ENCODE assay signal across 8 cellular contexts in genomic region chr2:53961478-53962216, GRCh38. TPM values are rescaled to one million over a fixed set of nuclear protein-coding genes. Genes with fewer than 3 reads are reported as not detected.
A peak's percentile ranks its signal among the peaks of the same experiment; 100 is the strongest.
DNase-seq lines count a peak whose midpoint lies in the region; ATAC-seq and TF ChIP-seq lines count a peak whose summit lies in the region.
"Not testable (repeated sequence)": the region's sequence is repeated elsewhere in the genome, so short reads cannot be mapped to it uniquely, and the experiment has no call there.

No MANE protein-coding gene starts in this region.

- CTCF ChIA-PET in mammary epithelial cell (lab: Charles Lee; ENCODE audit: low non-redundant PET) = not testable (repeated sequence)

- H3K4me2 ChIP-seq in BLaER1 = peak overlapping the region; percentile 63
- peak overlapping the region; percentile 74 for H3K4me2 ChIP-seq in mammary epithelial cell (ENCODE audit: insufficient read depth, low read depth, low read length)

- H3K27me3 ChIP-seq in BLaER1; HL-60 (ENCODE audit: insufficient read depth, poor library complexity, severe bottlenecking); RWPE2 (ENCODE audit: insufficient read depth, poor library complexity, severe bottlenecking); mammary epithelial cell (ENCODE audit: insufficient read depth, low read length); foreskin keratinocyte; left lung; spleen (replicated peaks in 1 of 7): not testable (repeated sequence)

- H3K9ac ChIP-seq in BLaER1; mammary epithelial cell (ENCODE audit: insufficient read depth, low read length): not testable (repeated sequence)

- H3K4me1 ChIP-seq in BLaER1 = peaks cover 49% of the 10 kb centered on the region
- peaks cover 35% of the 10 kb centered on the region for H3K4me1 ChIP-seq in RWPE2 (ENCODE audit: insufficient read depth, poor library complexity, severe bottlenecking)
- peaks cover 33% of the 10 kb centered on the region for H3K4me1 ChIP-seq in mammary epithelial cell (ENCODE audit: insufficient read depth, low read length)
- peaks cover 24% of the 10 kb centered on the region for H3K4me1 ChIP-seq in foreskin keratinocyte
- peaks cover 14 to 46% of the 10 kb centered on the region in 2 donors for H3K4me1 ChIP-seq in left lung
- H3K4me1 ChIP-seq in spleen = peaks cover 22 to 98% (median 60%) of the 10 kb centered on the region in 6 donors

- 0 out of 2 replicates have a peak overlapping the region, but pooled peaks have one; percentile 11 for H3K4me3 ChIP-seq in BLaER1
- not testable (repeated sequence) for H3K4me3 ChIP-seq in HL-60 (replicated peaks; ENCODE audit: insufficient read depth, low read length); RWPE2 (ENCODE audit: severe bottlenecking); left lung
- peak overlapping the region in 2 of 3 experiments; percentile 23 to 49 for H3K4me3 ChIP-seq in mammary epithelial cell (replicated peaks in 1 of 3; ENCODE audit: insufficient read depth in 1 of 3, low read depth in 2 of 3, low read length in 3 of 3)
- peak overlapping the region in 1 of 8 donors; percentile 28 for H3K4me3 ChIP-seq in spleen

- peaks cover 100% of the 10 kb centered on the region for H3K79me2 ChIP-seq in mammary epithelial cell (ENCODE audit: insufficient read depth, low read length)

- not testable (repeated sequence) for H3K9me3 Mint-ChIP-seq in neural crest cell

- intact Hi-C loops in mammary epithelial cell (cut with micrococcal nuclease); left lung (cut with DNase I): not testable (repeated sequence)
- intact Hi-C loops in spleen (cut with DNase I; ENCODE audit: low total_unique reads) = loop anchor here (10.0 kb wide), 1 partner anchor 133 kb away; no protein-coding TSS in a partner anchor

- DNase-seq in HL-60 (ENCODE audit: low read depth in 1 of 2, low spot score in 1 of 2); RWPE2 (ENCODE audit: low spot score); foreskin keratinocyte; left lung: not testable (repeated sequence)
- peak; percentile 26 for DNase-seq in mammary epithelial cell
- DNase-seq in neural crest cell (ENCODE audit: low read depth, low spot score) = peak; percentile 3
- peak; percentile 22 for DNase-seq in spleen

- not testable (repeated sequence) for H2AFZ ChIP-seq in mammary epithelial cell (ENCODE audit: low read depth, low read length)

- BruUV-seq in mammary epithelial cell (replicated peaks; lab: Mats Ljungman, UMichigan) = not testable (repeated sequence)

- H3K27ac ChIP-seq in BLaER1 = not testable (repeated sequence)
- H3K27ac ChIP-seq in HL-60 (replicated peaks) (0 out of 2 replicates have a peak overlapping the region, but pooled peaks have one; percentile 10), RWPE2 (ENCODE audit: poor library complexity, severe bottlenecking) (peak overlapping the region; percentile 81), mammary epithelial cell (ENCODE audit: insufficient read depth, low read depth, low read length) (peak overlapping the region; percentile 55), foreskin keratinocyte (peak overlapping the region; percentile 10), left lung (peak overlapping the region in 1 of 2 donors; percentile 13), spleen (peak overlapping the region in 7 of 8 donors; percentile 6 to 58 (median 39))

- H3K4me3 Mint-ChIP-seq in neural crest cell = peak overlapping the region; percentile 32

- dilution Hi-C loops in mammary epithelial cell (cut with HindIII; ENCODE audit: low sequenced_read_pairs) = not testable (repeated sequence)

- 36% methylated on average over 10 of the region's 10 CpGs for WGBS in mammary epithelial cell (ENCODE audit: low coverage, missing lambda C conversion rate)
- 45 to 58% (median 50%) methylated on average over 10 of the region's 10 CpGs for WGBS in spleen, 5 donors

- H3K4me1 Mint-ChIP-seq in neural crest cell = peaks cover 49% of the 10 kb centered on the region

- TF ChIP-seq CTCF in HL-60 (IDR thresholded peaks at IDR 0.05; ENCODE audit: insufficient read depth, low read length); RWPE2 (IDR thresholded peaks at IDR 0.05; ENCODE audit: poor library complexity, severe bottlenecking); mammary epithelial cell (conservative IDR thresholded peaks at IDR 0.05 in 1 of 2, IDR thresholded peaks at IDR 0.05 in 1 of 2; ENCODE audit: extremely low read depth in 1 of 2, insufficient read depth in 1 of 2, low read depth in 1 of 2, low read length in 2 of 2); foreskin keratinocyte (conservative IDR thresholded peaks at IDR 0.05); left lung (IDR thresholded peaks at IDR 0.05); neural crest cell (conservative IDR thresholded peaks at IDR 0.05); spleen (IDR thresholded peaks at IDR 0.05 in 8 of 11, conservative IDR thresholded peaks at IDR 0.05 in 3 of 11): not testable (repeated sequence)

- TF ChIP-seq POLR2A in spleen (IDR thresholded peaks at IDR 0.05) = not testable (repeated sequence)

- peaks cover 93% of the 10 kb centered on the region for H4K20me1 ChIP-seq in BLaER1
- not testable (repeated sequence) for H4K20me1 ChIP-seq in mammary epithelial cell (ENCODE audit: insufficient read depth, low read length)

- peak overlapping the region; percentile 39 for H3K27ac Mint-ChIP-seq in neural crest cell (ENCODE audit: unreplicated experiment)

- H3K27me3 Mint-ChIP-seq in neural crest cell (ENCODE audit: low read depth) = not testable (repeated sequence)

- ATAC-seq in RWPE2 (ENCODE audit: low read depth) = not testable (repeated sequence)
- ATAC-seq in foreskin keratinocyte (peak; percentile 27), left lung (peak; percentile 21)

- H3K36me3 ChIP-seq in BLaER1 = peaks cover 18% of the 10 kb centered on the region
- not testable (repeated sequence) for H3K36me3 ChIP-seq in RWPE2 (ENCODE audit: low read depth); mammary epithelial cell (ENCODE audit: insufficient read depth, low read length); left lung; spleen

- H3K36me3 Mint-ChIP-seq in neural crest cell (ENCODE audit: low read depth) = not testable (repeated sequence)

- in situ Hi-C loops in mammary epithelial cell (cut with MboI; ENCODE audit: low sequenced_read_pairs in 2 of 2) = not testable (repeated sequence)

- H3K9me3 ChIP-seq in BLaER1; RWPE2 (ENCODE audit: severe bottlenecking); mammary epithelial cell (replicated peaks; ENCODE audit: insufficient read depth, low read length); left lung; spleen: not testable (repeated sequence)

RNA-seq across cellular contexts. Expression of gene PSME4, which starts 9.1 kb away (rescaled TPM):
- total RNA-seq in mammary epithelial cell (100 to 1,000 TPM; 131 to 145 TPM), foreskin keratinocyte (74.4 and 76.2 TPM in 2 replicates), left lung (10 to 100 TPM; 51.7 to 56.9 TPM), neural crest cell (64.3 and 65.9 TPM in 2 replicates), spleen (10 to 100 TPM; 53.8 to 88.1 (median 73.6) TPM)
- polyA plus RNA-seq in mammary epithelial cell (57.2 TPM), foreskin keratinocyte (47.3 and 51.8 TPM in 2 replicates), spleen (10 to 100 TPM; 34.1 to 47.5 (median 35.5) TPM)
- polyA minus RNA-seq in mammary epithelial cell = 214 TPM
